In the genomic region with DNA sequence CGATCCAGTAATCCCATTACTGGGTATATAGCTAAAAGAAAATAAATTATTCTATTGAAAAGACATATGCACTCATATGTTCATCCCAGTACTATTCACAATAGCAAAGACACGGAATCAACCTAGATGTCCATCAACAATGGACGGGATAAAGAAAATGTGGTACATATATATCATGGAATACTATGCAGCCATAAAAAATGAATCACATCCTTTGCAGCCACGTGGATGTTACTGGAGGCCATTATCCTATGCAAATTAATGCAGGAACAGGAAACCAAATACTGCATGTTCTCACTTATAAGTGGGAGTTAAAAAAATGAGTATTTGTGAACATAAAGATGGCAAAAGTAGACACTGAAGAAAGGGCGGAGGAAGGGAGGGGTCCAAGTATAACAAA, we compare ENCODE assay signal across 11 cellular contexts. TPM values are rescaled to one million over a fixed set of nuclear protein-coding genes. Genes with fewer than 3 reads are reported as not detected.
"Had no signal": no experiment of that assay in that cellular context is flagged by ENCODE, and none has a peak within 500 bp of the region (broad histone marks: within the 10 kb centered on the region; RNA-seq: fewer than 3 reads in every experiment).

No MANE protein-coding gene starts in this region.

- H3K27ac ChIP-seq: GM23248 had no signal

- H3K4me2 ChIP-seq: GM23338 had no signal

- H3K9ac ChIP-seq: GM23248 had no signal

- H2AFZ ChIP-seq: GM23248, GM23338 had no signal

- ATAC-seq: GM23338, HCT116 had no signal

- H3K9me3 ChIP-seq: HAP-1 had no signal

- H3K4me1 ChIP-seq: HAP-1 had no signal

- H3K36me3 ChIP-seq: HAP-1 had no signal

- H3K4me3 ChIP-seq: GM23248, GM23338, HAP-1 had no signal

- DNase-seq: GM23248, GOT3, H7, H9, HCEC 1CT had no signal

- FAIRE-seq: H54 had no signal

RNA-seq across cellular contexts. Expression of gene IRGM, which starts 16.6 kb away (rescaled TPM):
- total RNA-seq: GM23248, GM23338, H4, H7, HFFc6 had no signal
- polyA plus RNA-seq: GM23248, GM23338 had no signal
